ENCODE assay signal across 1 cellular context in the genomic region with DNA sequence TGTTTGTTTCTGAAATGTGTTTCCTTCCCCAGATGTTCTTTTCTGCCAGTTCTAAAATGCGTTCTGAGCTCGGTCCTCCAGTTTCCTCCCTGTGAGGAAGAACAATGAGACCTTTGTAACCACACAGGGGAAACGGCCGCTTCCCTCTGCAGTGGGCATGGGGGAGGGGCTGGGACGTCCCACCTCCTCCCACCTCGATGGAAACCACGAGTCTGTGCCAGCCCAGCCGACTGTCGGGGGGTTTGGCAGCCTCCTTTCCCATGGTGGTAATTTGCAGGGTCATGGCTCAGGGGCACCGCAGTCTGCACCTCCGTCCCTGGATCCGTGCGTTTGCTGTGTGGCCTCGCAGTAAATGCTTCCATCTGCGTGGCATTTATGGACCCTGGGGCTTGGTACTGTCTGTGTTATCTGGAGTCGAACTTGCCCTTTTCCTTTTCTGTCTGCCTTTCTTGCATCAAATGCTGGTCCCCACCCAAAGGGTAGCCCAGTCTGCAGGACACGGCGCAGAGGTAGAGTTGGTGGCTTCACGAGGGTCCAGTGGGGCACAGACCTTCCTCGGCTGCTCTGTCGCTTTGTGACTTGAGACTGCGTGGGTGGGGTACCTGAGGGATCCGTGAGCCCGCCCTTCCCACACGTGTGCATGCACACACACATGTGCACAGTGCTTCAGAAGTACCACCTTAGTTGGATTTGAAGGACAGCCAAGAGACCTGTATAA.
TF ChIP-seq lines count a peak whose summit lies in the region.

No MANE protein-coding gene starts in this region.

TF ChIP-seq in GM12878, 131 proteins besides CTCF, POLR2A, EP300 and RAD21:
- TF ChIP-seq RUNX3 (IDR thresholded peaks at IDR 0.05; ENCODE audit: low read length) (peak; percentile 49; the same call in 1 of the 2 replicates), BMI1 (IDR thresholded peaks at IDR 0.05; ENCODE audit: borderline replicate concordance) (no peak)
TF ChIP-seq in GM12878: peak in this region for 1.
